In the genomic region with DNA sequence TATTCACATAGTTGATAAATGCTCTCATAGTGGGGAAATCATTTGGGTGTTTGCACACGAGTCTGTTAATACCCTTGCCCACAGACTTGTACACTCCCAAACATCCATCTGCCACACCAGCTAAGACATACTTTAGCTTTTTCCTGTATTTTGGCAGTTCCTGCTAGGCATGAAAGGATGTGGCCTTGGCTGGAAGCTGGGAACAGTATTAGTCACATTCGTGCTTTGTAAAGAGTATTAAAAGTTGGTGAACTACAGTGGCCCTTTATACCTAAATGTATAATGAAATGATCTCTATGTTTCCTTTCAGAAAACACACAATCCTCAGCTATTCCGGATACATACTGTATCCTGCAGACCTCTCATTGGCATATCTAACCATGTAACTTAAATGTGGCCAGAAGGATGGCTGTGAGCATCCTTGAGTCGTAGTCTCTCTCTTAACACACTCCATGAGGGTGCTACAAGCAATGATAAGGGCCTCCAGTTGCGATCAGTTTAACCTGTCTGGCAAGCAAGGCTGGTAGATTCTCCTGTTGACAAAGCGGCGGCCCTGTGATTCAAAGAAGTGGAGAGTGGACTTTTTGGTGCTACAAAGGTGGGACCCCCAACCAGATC, we compare ENCODE assay signal across 8 cellular contexts. TPM values are rescaled to one million over a fixed set of nuclear protein-coding genes. Genes with fewer than 3 reads are reported as not detected.
DNase-seq lines count a peak whose midpoint lies in the region; ATAC-seq and TF ChIP-seq lines count a peak whose summit lies in the region.

No MANE protein-coding gene starts in this region.

- TF ChIP-seq CTCF in Panc1 (IDR thresholded peaks at IDR 0.05) (no peak), epithelial cell of proximal tubule (conservative IDR thresholded peaks at IDR 0.05; ENCODE audit: low read depth, low read length) (no peak), progenitor cell of endocrine pancreas (IDR thresholded peaks at IDR 0.05; ENCODE audit: unreplicated experiment) (no peak)

- H3K4me3 Mint-ChIP-seq in progenitor cell of endocrine pancreas (ENCODE audit: low read depth), result peak overlapping the region; percentile 99

- H3K27ac Mint-ChIP-seq in progenitor cell of endocrine pancreas, result peak overlapping the region; percentile 97

- intact Hi-C loops in Panc1 (cut with micrococcal nuclease; ENCODE audit: unreplicated experiment), result no loop called here

- H3K4me1 Mint-ChIP-seq in progenitor cell of endocrine pancreas (ENCODE audit: low read depth), result peaks cover 19% of the 10 kb centered on the region

- H3K36me3 Mint-ChIP-seq in progenitor cell of endocrine pancreas (ENCODE audit: insufficient read depth), result peaks cover 5% of the 10 kb centered on the region

- peak; percentile 78 for DNase-seq in EH (ENCODE audit: low read depth)
- no peak for DNase-seq in Panc1 (ENCODE audit: low read depth, low spot score)
- DNase-seq in epithelial cell of proximal tubule (ENCODE audit: low read depth), result no peak
- DNase-seq in progenitor cell of endocrine pancreas (ENCODE audit: low spot score, unreplicated experiment), result no peak
- no peak for DNase-seq in NCI-H1436 treated with DMSO at 0.1 percent for 48 hours (lab: John Stamatoyannopoulos, UW)
- no peak for DNase-seq in NCI-H748 treated with DMSO at 0.1 percent for 48 hours (lab: John Stamatoyannopoulos, UW)
- DNase-seq in KG1 (lab: John Stamatoyannopoulos, UW), result no peak

- TSS peak; percentile 80 for BruUV-seq in Panc1 (replicated peaks; lab: Mats Ljungman, UMichigan)

- H3K4me3 ChIP-seq in Panc1 (ENCODE audit: low read depth in 2 of 2, low read length in 2 of 2) (peak overlapping the region; percentile 81 to 84), epithelial cell of proximal tubule (ENCODE audit: low read depth, low read length) (peak overlapping the region; percentile 67)

- CTCF ChIA-PET in Panc1 (lab: Charles Lee), result no interaction called here

- no peak for ATAC-seq in Panc1
- ATAC-seq in GM18909 (IDR thresholded peaks at IDR 0.05; ENCODE audit: poor library complexity, unreplicated experiment), result no peak

- no peaks in the 10 kb centered on the region for H3K9me3 ChIP-seq in Panc1 (ENCODE audit: control insufficient read depth, insufficient read depth, low read depth, low read length)

- peaks cover 22% of the 10 kb centered on the region for H3K36me3 ChIP-seq in Panc1 (ENCODE audit: control insufficient read depth, insufficient read depth, low read length)

- H3K27ac ChIP-seq in Panc1 (ENCODE audit: low read length), result peak overlapping the region; percentile 86

- POLR2A ChIA-PET in Panc1 (lab: Charles Lee), result interaction anchor here (0.5 to 0.6 kb wide), 2 partner anchors 16 to 42 kb away, joined by 3 read pairs; no protein-coding TSS in a partner anchor

- no peaks in the 10 kb centered on the region for H3K9me3 Mint-ChIP-seq in progenitor cell of endocrine pancreas (ENCODE audit: low read depth)

- H3K27me3 Mint-ChIP-seq in progenitor cell of endocrine pancreas, result peaks cover 1% of the 10 kb centered on the region

- peaks cover 51% of the 10 kb centered on the region for H3K4me1 ChIP-seq in Panc1 (ENCODE audit: control insufficient read depth, insufficient read depth, low read length)

- H3K27me3 ChIP-seq in Panc1 (ENCODE audit: control insufficient read depth, insufficient read depth, low read length), result no peaks in the 10 kb centered on the region

- in situ Hi-C loops in Panc1 (cut with HindIII; ENCODE audit: low pct_unique_long_range_greater_than_20kb, low sequenced_read_pairs), result no loop called here

RNA-seq across cellular contexts. Expression of gene LEMD2, which starts 1.5 kb away (rescaled TPM):
- total RNA-seq in Panc1 (2021; ENCODE audit: unreplicated experiment) (89.8 TPM), epithelial cell of proximal tubule (42.0 and 48.3 TPM in 2 replicates), progenitor cell of endocrine pancreas (69.9 and 73.6 TPM in 2 replicates)
- polyA plus RNA-seq in Panc1 (2012; ENCODE audit: insufficient read length), result 75.3 TPM

RNA-seq across cellular contexts. Expression of gene MLN, which starts 16.4 kb away (rescaled TPM):
- total RNA-seq in Panc1 (2021; ENCODE audit: unreplicated experiment) (not detected), epithelial cell of proximal tubule (not detected in 2 replicates), progenitor cell of endocrine pancreas (not detected in 2 replicates)
- polyA plus RNA-seq in Panc1 (2012; ENCODE audit: insufficient read length), result not detected

RNA-seq across cellular contexts. Expression of gene IP6K3, which starts 40.7 kb away (rescaled TPM):
- total RNA-seq in Panc1 (2021; ENCODE audit: unreplicated experiment), result not detected
- not detected for polyA plus RNA-seq in Panc1 (2012; ENCODE audit: insufficient read length)
- 0.40 and 0.65 TPM in 2 replicates for total RNA-seq in epithelial cell of proximal tubule
- total RNA-seq in progenitor cell of endocrine pancreas, result 0.14 and 0.29 TPM in 2 replicates
